10 cellular contexts compared by ENCODE assay signal in the genomic region with DNA sequence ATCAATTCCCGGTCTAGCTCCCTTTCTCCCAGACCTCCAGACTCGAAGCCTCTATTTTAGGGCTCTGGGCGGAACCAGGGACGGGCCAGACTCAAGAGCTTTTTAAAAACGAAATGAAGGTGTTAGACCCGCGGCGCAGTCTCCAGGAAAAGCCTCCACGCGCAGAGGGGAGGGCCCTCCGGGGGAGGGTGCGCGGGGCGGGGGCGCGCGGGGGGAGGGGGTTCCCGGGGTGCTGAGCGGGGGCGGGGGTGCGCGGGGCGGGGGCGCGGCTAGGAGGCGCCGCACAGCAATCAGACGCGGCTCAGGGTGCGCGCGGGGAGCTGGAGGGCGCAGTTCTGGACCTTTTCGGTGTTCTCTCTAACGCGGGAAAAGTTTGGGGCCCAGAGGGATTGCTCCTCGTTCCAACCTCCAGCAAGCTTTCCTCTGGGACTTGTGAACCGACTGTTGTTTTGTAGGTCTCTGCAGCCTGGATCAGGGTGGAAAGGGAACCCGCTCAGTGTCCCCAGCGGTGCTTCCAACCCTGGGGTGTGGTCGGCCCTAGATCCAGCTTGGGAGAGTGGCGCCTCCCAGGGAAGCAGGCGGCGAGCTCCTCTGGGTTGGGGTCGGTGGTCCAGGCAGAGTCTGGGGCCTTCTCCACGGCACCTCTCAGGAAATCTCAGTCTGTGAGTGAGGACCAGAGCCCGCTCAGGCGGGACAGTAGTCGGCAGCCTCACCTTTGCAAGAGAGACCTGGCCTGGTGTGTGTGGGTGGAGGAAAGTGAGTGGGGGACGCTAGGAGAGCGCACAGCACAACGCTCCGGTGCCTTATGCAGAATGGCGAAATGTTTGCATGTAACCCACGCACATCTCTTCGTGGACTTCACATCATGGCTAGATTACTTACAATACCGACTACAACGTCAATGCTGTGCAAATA. TPM values are rescaled to one million over a fixed set of nuclear protein-coding genes. Genes with fewer than 3 reads are reported as not detected.
A peak's percentile ranks its signal among the peaks of the same experiment; 100 is the strongest.
DNase-seq lines count a peak whose midpoint lies in the region; ATAC-seq and TF ChIP-seq lines count a peak whose summit lies in the region.
"Had no signal": no experiment of that assay in that cellular context is flagged by ENCODE, and none has a peak within 500 bp of the region (broad histone marks: within the 10 kb centered on the region; RNA-seq: fewer than 3 reads in every experiment).

No MANE protein-coding gene starts in this region.

- TF ChIP-seq POLR2A in gastroesophageal sphincter (IDR thresholded peaks at IDR 0.05), result no peak

- H3K9me3 ChIP-seq in Panc1 (ENCODE audit: control insufficient read depth, insufficient read depth, low read depth, low read length) (no peaks in the 10 kb centered on the region), gastroesophageal sphincter (no peaks in the 10 kb centered on the region), psoas muscle (no peaks in the 10 kb centered on the region)

- WGBS in gastroesophageal sphincter (ENCODE audit: low coverage in 1 of 2), 2 donors, result 27 to 28% methylated on average over 8 to 11 of the region's 58 CpGs
- WGBS in psoas muscle, 3 donors, result 5 to 8% (median 6%) methylated on average over 48 to 58 of the region's 58 CpGs

- TF ChIP-seq CTCF in BJ (IDR thresholded peaks at IDR 0.05; ENCODE audit: insufficient read depth, low read depth, low read length) (no peak), Panc1 (IDR thresholded peaks at IDR 0.05) (no peak), gastroesophageal sphincter (IDR thresholded peaks at IDR 0.05) (no peak), psoas muscle (IDR thresholded peaks at IDR 0.05) (no peak)

- H3K4me1 ChIP-seq in Panc1 (ENCODE audit: control insufficient read depth, insufficient read depth, low read length), result 0 out of 2 replicates have a peak, but pooled peaks cover 4% of the 10 kb centered on the region
- H3K4me1 ChIP-seq in gastroesophageal sphincter, result peaks cover 0 to 19% (median 6%) of the 10 kb centered on the region in 3 donors
- no peaks in the 10 kb centered on the region for H3K4me1 ChIP-seq in psoas muscle

- peak; percentile 75 for ATAC-seq in Panc1
- peak; percentile 48 for ATAC-seq in gastroesophageal sphincter
- no peak for ATAC-seq in psoas muscle
- ATAC-seq in GM19395 (IDR thresholded peaks at IDR 0.05; ENCODE audit: unreplicated experiment), result no peak
- ATAC-seq in HG03342 (IDR thresholded peaks at IDR 0.05; ENCODE audit: unreplicated experiment), result no peak
- no peak for ATAC-seq in HG02970 (IDR thresholded peaks at IDR 0.05; ENCODE audit: low FRiP score, unreplicated experiment)

- intact Hi-C loops in Panc1 (cut with micrococcal nuclease; ENCODE audit: unreplicated experiment), result loop anchor here (5.0 kb wide), 1 partner anchor 52 kb away; no protein-coding TSS in a partner anchor
- intact Hi-C loops in psoas muscle (cut with DNase I), result no loop called here

- in situ Hi-C loops in Panc1 (cut with HindIII; ENCODE audit: low pct_unique_long_range_greater_than_20kb, low sequenced_read_pairs), result no loop called here

- peak overlapping the region; percentile 34 for H3K4me3 ChIP-seq in BJ (ENCODE audit: low read depth, low read length)
- H3K4me3 ChIP-seq in Panc1 (ENCODE audit: low read depth in 2 of 2, low read length in 2 of 2), result peak overlapping the region; percentile 33 to 44
- peak overlapping the region; percentile 18 to 53 for H3K4me3 ChIP-seq in gastroesophageal sphincter
- H3K4me3 ChIP-seq in psoas muscle, result peak overlapping the region; percentile 47

- H3K27me3 ChIP-seq in BJ (ENCODE audit: control insufficient read depth, insufficient read depth, low read length) (peaks cover 18% of the 10 kb centered on the region), Panc1 (ENCODE audit: control insufficient read depth, insufficient read depth, low read length) (peaks cover 6% of the 10 kb centered on the region; the same call in 1 of the 2 replicates), gastroesophageal sphincter (peaks cover 57% of the 10 kb centered on the region), psoas muscle (ENCODE audit: insufficient read depth in 3 of 3, low read length in 2 of 3) (peaks cover 0 to 70% (median 20%) of the 10 kb centered on the region in 3 donors)

- BruUV-seq in Panc1 (replicated peaks; lab: Mats Ljungman, UMichigan), result no TSS peak

- H3K36me3 ChIP-seq in BJ (ENCODE audit: control insufficient read depth, insufficient read depth, low read length) (no peaks in the 10 kb centered on the region), Panc1 (ENCODE audit: control insufficient read depth, insufficient read depth, low read length) (no peaks in the 10 kb centered on the region), gastroesophageal sphincter (no peaks in the 10 kb centered on the region), psoas muscle (ENCODE audit: insufficient read depth in 1 of 2, low read depth in 1 of 2) (no peaks in the 10 kb centered on the region)

- CTCF ChIA-PET in BJ (lab: Yijun Ruan, JAX), result no interaction called here
- CTCF ChIA-PET in Panc1 (lab: Charles Lee), result interaction anchor here (0.6 kb wide), 2 partner anchors 16 to 1003 kb away, joined by 3 to 5 read pairs; partner anchors contain the start of gene ZNF768

- POLR2A ChIA-PET in BJ (lab: Charles Lee), result no interaction called here
- POLR2A ChIA-PET in Panc1 (lab: Charles Lee), result interaction anchor here (0.6 kb wide), 1 partner anchor 115 kb away, joined by 3 read pairs; no protein-coding TSS in a partner anchor

- DNase-seq in BJ (ENCODE audit: low read depth), result no peak
- DNase-seq in Panc1 (ENCODE audit: low read depth, low spot score), result no peak
- DNase-seq in psoas muscle, result no peak
- no peak for DNase-seq in NCI-H446 (lab: John Stamatoyannopoulos, UW)

- no peak for TF ChIP-seq EP300 in gastroesophageal sphincter (IDR thresholded peaks at IDR 0.05)

- H3K27ac ChIP-seq in Panc1 (ENCODE audit: low read length) (no peak overlapping the region), gastroesophageal sphincter (peak overlapping the region in 3 of 4 donors; percentile 24 to 69 (median 66)), psoas muscle (no peak overlapping the region)
- H3K27ac ChIP-seq: VCaP had no signal

RNA-seq across cellular contexts. Expression of gene AHSP, which starts 2.0 kb away (rescaled TPM):
- not detected in 2 replicates for polyA plus RNA-seq in BJ (2011; rRNA removed)
- polyA minus RNA-seq in BJ (2011; rRNA and poly(A)+ RNA removed), result not detected in 2 replicates
- total RNA-seq in Panc1 (2021; ENCODE audit: unreplicated experiment), result not detected
- not detected for polyA plus RNA-seq in Panc1 (2012; ENCODE audit: insufficient read length)
- not detected for total RNA-seq in gastroesophageal sphincter
- 1 to 10 TPM in 1 of 4 donors, not detected in 3; 3.5 TPM for total RNA-seq in psoas muscle
- not detected for polyA plus RNA-seq in psoas muscle
- total RNA-seq: renal cortical epithelial cell had no signal

RNA-seq across cellular contexts. Expression of gene RUSF1, which starts 21.5 kb away (rescaled TPM):
- polyA plus RNA-seq in BJ (2011; rRNA removed) (35.2 and 56.4 TPM in 2 replicates), psoas muscle (10 to 100 TPM in 1 of 3 donors, 1 to 10 TPM in 2; 8.1 to 12.0 (median 9.9) TPM)
- polyA minus RNA-seq in BJ (2011; rRNA and poly(A)+ RNA removed), result 32.3 and 47.6 TPM in 2 replicates
- total RNA-seq in Panc1 (2021; ENCODE audit: unreplicated experiment) (47.4 TPM), gastroesophageal sphincter (10 to 100 TPM; 31.4 to 49.7 (median 43.3) TPM), psoas muscle (10 to 100 TPM in 3 of 4 donors, 1 to 10 TPM in 1; 6.9 to 16.2 (median 11.9) TPM)
- 49.1 TPM for polyA plus RNA-seq in Panc1 (2012; ENCODE audit: insufficient read length)

RNA-seq across cellular contexts. Expression of gene SLC5A2, which starts 46.7 kb away (rescaled TPM):
- not detected in 2 replicates for polyA plus RNA-seq in BJ (2011; rRNA removed)
- not detected in 2 replicates for polyA minus RNA-seq in BJ (2011; rRNA and poly(A)+ RNA removed)
- total RNA-seq in Panc1 (2021; ENCODE audit: unreplicated experiment), result 0.15 TPM
- 7.5 TPM for polyA plus RNA-seq in Panc1 (2012; ENCODE audit: insufficient read length)
- total RNA-seq in gastroesophageal sphincter, result not detected
- total RNA-seq in psoas muscle, result not detected
- under 1 TPM; 0.08 to 0.35 (median 0.26) TPM for polyA plus RNA-seq in psoas muscle

RNA-seq across cellular contexts. Expression of gene TGFB1I1, which starts 57.7 kb away (rescaled TPM):
- polyA plus RNA-seq in BJ (2011; rRNA removed), result 56.4 and 92.3 TPM in 2 replicates
- polyA minus RNA-seq in BJ (2011; rRNA and poly(A)+ RNA removed), result 69.3 and 95.0 TPM in 2 replicates
- total RNA-seq in Panc1 (2021; ENCODE audit: unreplicated experiment), result 32.5 TPM
- 55.7 TPM for polyA plus RNA-seq in Panc1 (2012; ENCODE audit: insufficient read length)
- 100 to 1,000 TPM; 157 to 438 (median 211) TPM for total RNA-seq in gastroesophageal sphincter
- 10 to 100 TPM in 1 of 4 donors, 1 to 10 TPM in 3; 8.3 to 11.5 (median 8.7) TPM for total RNA-seq in psoas muscle
- 1 to 10 TPM; 4.5 to 7.0 (median 5.0) TPM for polyA plus RNA-seq in psoas muscle

Comparison
In these comparisons a context has a peak if more than half of its experiments do, and no peak if none do; other contexts are left out.
1. ATAC-seq: peak in Panc1 (single experiment) and gastroesophageal sphincter (single experiment); none in psoas muscle (0 of 4), GM19395 (single experiment), HG03342 (single experiment) and HG02970 (single experiment).
2. H3K27ac ChIP-seq: peak in gastroesophageal sphincter (3 of 4); none in Panc1 (single experiment) and psoas muscle (single experiment).
3. Peak in every context shown above with its lines, with median percentiles within 50 percentile points of each other: H3K4me3 ChIP-seq.